Comparison of ENCODE assay signal across 1 cellular context in genomic region chr5:21810737-21811316, GRCh38.
TF ChIP-seq lines count a peak whose summit lies in the region.

No MANE protein-coding gene starts in this region.

TF ChIP-seq in GM12878, 131 proteins besides CTCF, POLR2A, EP300 and RAD21 (continued from another document):
- TF ChIP-seq TBL1XR1 (IDR thresholded peaks at IDR 0.05; ENCODE audit: low read depth, low read length) (no peak), MEF2B (IDR thresholded peaks at IDR 0.05; ENCODE audit: partially characterized antibody, poor library complexity, severe bottlenecking) (no peak)
